Comparison of ENCODE assay signal across 1 cellular context in the genomic region with DNA sequence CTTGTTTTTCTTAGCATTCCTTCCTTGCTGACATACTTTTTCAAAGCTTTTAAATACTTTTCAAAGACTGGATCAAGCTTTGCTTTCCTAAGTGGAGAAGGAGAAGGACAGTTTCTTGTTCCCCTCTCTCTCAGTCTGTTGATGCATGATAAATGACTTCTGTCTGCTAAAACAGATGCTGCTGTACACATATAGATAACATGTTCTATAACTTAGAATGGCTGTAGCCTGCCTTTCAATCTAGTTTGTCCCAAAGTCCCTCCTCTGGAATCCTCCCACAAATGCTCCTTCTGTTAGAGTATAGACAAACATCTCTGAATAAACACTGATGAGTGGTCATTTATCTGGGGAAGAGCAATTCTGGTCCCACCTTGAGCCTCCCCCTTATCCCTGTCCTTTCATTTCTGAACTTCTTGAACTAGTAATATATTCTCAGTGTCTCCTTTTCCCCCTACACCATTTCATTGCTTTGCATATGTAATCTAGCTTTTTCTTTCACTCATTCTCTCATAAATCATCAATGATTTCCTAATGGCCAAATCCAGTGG.
A peak's percentile ranks its signal among the peaks of the same experiment; 100 is the strongest.
TF ChIP-seq lines count a peak whose summit lies in the region.

No MANE protein-coding gene starts in this region.

TF ChIP-seq in K562, 482 proteins besides CTCF, POLR2A, EP300 and RAD21 (continued from another document and continues in another):
- TF ChIP-seq, protein P1, sequence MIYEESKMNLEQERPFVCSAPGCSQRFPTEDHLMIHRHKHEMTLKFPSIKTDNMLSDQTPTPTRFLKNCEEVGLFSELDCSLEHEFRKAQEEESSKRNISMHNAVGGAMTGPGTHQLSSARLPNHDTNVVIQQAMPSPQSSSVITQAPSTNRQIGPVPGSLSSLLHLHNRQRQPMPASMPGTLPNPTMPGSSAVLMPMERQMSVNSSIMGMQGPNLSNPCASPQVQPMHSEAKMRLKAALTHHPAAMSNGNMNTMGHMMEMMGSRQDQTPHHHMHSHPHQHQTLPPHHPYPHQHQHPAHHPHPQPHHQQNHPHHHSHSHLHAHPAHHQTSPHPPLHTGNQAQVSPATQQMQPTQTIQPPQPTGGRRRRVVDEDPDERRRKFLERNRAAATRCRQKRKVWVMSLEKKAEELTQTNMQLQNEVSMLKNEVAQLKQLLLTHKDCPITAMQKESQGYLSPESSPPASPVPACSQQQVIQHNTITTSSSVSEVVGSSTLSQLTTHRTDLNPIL (CRISPR knock-in tag; IDR thresholded peaks at IDR 0.05), result no peak
- TF ChIP-seq SMARCC2 (IDR thresholded peaks at IDR 0.05; ENCODE audit: low read depth), result peak; percentile 91
- TF ChIP-seq TEAD4 (IDR thresholded peaks at IDR 0.05; ENCODE audit: low read length), result peak; percentile 99
- no peak for TF ChIP-seq TEAD4 (CRISPR knock-in tag; IDR thresholded peaks at IDR 0.05; ENCODE audit: borderline replicate concordance)
- TF ChIP-seq ZNF274 (IDR thresholded peaks at IDR 0.05; ENCODE audit: borderline replicate concordance, low read depth, low read length), result peak; percentile 56; the same call in 1 of the 2 replicates
- TF ChIP-seq, protein P2, sequence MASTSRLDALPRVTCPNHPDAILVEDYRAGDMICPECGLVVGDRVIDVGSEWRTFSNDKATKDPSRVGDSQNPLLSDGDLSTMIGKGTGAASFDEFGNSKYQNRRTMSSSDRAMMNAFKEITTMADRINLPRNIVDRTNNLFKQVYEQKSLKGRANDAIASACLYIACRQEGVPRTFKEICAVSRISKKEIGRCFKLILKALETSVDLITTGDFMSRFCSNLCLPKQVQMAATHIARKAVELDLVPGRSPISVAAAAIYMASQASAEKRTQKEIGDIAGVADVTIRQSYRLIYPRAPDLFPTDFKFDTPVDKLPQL (IDR thresholded peaks at IDR 0.05; ENCODE audit: extremely low read depth, insufficient read length), result no peak
- TF ChIP-seq ZNF644 (tag; IDR thresholded peaks at IDR 0.05; ENCODE audit: low read depth), result 0 out of 2 replicates have a peak, but pooled peaks have one; percentile 31
- TF ChIP-seq TAL1 (IDR thresholded peaks at IDR 0.05), result peak; percentile 98
- TF ChIP-seq ZNF212 (CRISPR knock-in tag; IDR thresholded peaks at IDR 0.05), result no peak
- TF ChIP-seq NR1H2 (CRISPR knock-in tag; IDR thresholded peaks at IDR 0.05), result no peak
- TF ChIP-seq SMARCB1 (IDR thresholded peaks at IDR 0.05; ENCODE audit: insufficient read length, low read depth), result peak; percentile 52
- no peak for TF ChIP-seq SP2 (IDR thresholded peaks at IDR 0.05; ENCODE audit: extremely low read depth, low read depth, low read length, poor library complexity, severe bottlenecking)
- TF ChIP-seq, protein P3, sequence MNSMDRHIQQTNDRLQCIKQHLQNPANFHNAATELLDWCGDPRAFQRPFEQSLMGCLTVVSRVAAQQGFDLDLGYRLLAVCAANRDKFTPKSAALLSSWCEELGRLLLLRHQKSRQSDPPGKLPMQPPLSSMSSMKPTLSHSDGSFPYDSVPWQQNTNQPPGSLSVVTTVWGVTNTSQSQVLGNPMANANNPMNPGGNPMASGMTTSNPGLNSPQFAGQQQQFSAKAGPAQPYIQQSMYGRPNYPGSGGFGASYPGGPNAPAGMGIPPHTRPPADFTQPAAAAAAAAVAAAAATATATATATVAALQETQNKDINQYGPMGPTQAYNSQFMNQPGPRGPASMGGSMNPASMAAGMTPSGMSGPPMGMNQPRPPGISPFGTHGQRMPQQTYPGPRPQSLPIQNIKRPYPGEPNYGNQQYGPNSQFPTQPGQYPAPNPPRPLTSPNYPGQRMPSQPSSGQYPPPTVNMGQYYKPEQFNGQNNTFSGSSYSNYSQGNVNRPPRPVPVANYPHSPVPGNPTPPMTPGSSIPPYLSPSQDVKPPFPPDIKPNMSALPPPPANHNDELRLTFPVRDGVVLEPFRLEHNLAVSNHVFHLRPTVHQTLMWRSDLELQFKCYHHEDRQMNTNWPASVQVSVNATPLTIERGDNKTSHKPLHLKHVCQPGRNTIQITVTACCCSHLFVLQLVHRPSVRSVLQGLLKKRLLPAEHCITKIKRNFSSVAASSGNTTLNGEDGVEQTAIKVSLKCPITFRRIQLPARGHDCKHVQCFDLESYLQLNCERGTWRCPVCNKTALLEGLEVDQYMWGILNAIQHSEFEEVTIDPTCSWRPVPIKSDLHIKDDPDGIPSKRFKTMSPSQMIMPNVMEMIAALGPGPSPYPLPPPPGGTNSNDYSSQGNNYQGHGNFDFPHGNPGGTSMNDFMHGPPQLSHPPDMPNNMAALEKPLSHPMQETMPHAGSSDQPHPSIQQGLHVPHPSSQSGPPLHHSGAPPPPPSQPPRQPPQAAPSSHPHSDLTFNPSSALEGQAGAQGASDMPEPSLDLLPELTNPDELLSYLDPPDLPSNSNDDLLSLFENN (IDR thresholded peaks at IDR 0.05; ENCODE audit: low read depth in 2 of 2, low read length in 2 of 2), result peak in 1 of 2 experiments; percentile 86; a peak in 2 of 4 replicates
- TF ChIP-seq ZFP1 (CRISPR knock-in tag; IDR thresholded peaks at IDR 0.05), result no peak
- TF ChIP-seq SMARCE1 (IDR thresholded peaks at IDR 0.05), result peak; percentile 96
- peak; percentile 56 for TF ChIP-seq CXXC5 (CRISPR knock-in tag; IDR thresholded peaks at IDR 0.05)
- TF ChIP-seq TCF3 (CRISPR knock-in tag; IDR thresholded peaks at IDR 0.05), result peak; percentile 97
- peak; percentile 93 for TF ChIP-seq HDAC3 (IDR thresholded peaks at IDR 0.05; ENCODE audit: borderline replicate concordance, partially characterized antibody)
- TF ChIP-seq, protein P4, sequence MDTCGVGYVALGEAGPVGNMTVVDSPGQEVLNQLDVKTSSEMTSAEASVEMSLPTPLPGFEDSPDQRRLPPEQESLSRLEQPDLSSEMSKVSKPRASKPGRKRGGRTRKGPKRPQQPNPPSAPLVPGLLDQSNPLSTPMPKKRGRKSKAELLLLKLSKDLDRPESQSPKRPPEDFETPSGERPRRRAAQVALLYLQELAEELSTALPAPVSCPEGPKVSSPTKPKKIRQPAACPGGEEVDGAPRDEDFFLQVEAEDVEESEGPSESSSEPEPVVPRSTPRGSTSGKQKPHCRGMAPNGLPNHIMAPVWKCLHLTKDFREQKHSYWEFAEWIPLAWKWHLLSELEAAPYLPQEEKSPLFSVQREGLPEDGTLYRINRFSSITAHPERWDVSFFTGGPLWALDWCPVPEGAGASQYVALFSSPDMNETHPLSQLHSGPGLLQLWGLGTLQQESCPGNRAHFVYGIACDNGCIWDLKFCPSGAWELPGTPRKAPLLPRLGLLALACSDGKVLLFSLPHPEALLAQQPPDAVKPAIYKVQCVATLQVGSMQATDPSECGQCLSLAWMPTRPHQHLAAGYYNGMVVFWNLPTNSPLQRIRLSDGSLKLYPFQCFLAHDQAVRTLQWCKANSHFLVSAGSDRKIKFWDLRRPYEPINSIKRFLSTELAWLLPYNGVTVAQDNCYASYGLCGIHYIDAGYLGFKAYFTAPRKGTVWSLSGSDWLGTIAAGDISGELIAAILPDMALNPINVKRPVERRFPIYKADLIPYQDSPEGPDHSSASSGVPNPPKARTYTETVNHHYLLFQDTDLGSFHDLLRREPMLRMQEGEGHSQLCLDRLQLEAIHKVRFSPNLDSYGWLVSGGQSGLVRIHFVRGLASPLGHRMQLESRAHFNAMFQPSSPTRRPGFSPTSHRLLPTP (IDR thresholded peaks at IDR 0.05; ENCODE audit: borderline replicate concordance, extremely low read depth, insufficient read length), result no peak
- 0 out of 4 replicates have a peak, but pooled peaks of 1 of the 2 experiments have one; percentile 8 for TF ChIP-seq TEAD1 (CRISPR knock-in tag; IDR thresholded peaks at IDR 0.05)
- no peak for TF ChIP-seq KAT2B (IDR thresholded peaks at IDR 0.05; ENCODE audit: low read depth, low read length)
- no peak for TF ChIP-seq GABPB1 (CRISPR knock-in tag; IDR thresholded peaks at IDR 0.05)
- peak; percentile 95 for TF ChIP-seq CTBP1 (IDR thresholded peaks at IDR 0.05; ENCODE audit: borderline replicate concordance)
- TF ChIP-seq, protein P5, sequence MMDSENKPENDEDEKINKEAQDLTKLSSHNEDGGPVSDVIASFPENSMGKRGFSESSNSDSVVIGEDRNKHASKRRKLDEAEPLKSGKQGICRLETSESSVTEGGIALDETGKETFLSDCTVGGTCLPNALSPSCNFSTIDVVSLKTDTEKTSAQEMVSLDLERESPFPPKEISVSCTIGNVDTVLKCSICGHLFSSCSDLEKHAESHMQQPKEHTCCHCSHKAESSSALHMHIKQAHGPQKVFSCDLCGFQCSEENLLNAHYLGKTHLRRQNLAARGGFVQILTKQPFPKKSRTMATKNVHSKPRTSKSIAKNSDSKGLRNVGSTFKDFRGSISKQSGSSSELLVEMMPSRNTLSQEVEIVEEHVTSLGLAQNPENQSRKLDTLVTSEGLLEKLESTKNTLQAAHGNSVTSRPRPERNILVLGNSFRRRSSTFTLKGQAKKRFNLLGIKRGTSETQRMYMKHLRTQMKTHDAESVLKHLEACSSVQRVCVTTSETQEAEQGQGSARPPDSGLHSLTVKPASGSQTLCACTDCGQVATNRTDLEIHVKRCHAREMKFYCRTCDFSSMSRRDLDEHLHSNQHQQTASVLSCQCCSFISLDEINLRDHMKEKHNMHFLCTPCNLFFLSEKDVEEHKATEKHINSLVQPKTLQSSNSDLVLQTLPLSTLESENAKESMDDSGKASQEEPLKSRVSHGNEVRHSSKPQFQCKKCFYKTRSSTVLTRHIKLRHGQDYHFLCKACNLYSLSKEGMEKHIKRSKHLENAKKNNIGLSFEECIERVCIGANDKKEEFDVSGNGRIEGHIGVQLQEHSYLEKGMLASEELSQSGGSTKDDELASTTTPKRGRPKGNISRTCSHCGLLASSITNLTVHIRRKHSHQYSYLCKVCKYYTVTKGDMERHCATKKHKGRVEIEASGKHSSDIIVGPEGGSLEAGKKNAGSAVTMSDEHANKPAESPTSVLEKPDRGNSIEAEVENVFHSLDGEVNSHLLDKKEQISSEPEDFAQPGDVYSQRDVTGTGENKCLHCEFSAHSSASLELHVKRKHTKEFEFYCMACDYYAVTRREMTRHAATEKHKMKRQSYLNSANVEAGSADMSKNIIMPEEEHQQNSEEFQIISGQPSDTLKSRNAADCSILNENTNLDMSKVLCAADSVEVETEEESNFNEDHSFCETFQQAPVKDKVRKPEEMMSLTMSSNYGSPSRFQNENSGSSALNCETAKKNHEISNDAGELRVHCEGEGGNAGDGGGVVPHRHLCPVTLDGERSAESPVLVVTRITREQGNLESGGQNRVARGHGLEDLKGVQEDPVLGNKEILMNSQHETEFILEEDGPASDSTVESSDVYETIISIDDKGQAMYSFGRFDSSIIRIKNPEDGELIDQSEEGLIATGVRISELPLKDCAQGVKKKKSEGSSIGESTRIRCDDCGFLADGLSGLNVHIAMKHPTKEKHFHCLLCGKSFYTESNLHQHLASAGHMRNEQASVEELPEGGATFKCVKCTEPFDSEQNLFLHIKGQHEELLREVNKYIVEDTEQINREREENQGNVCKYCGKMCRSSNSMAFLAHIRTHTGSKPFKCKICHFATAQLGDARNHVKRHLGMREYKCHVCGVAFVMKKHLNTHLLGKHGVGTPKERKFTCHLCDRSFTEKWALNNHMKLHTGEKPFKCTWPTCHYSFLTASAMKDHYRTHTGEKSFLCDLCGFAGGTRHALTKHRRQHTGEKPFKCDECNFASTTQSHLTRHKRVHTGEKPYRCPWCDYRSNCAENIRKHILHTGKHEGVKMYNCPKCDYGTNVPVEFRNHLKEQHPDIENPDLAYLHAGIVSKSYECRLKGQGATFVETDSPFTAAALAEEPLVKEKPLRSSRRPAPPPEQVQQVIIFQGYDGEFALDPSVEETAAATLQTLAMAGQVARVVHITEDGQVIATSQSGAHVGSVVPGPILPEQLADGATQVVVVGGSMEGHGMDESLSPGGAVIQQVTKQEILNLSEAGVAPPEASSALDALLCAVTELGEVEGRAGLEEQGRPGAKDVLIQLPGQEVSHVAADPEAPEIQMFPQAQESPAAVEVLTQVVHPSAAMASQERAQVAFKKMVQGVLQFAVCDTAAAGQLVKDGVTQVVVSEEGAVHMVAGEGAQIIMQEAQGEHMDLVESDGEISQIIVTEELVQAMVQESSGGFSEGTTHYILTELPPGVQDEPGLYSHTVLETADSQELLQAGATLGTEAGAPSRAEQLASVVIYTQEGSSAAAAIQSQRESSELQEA (IDR thresholded peaks at IDR 0.05; ENCODE audit: low read depth), result no peak
- TF ChIP-seq, protein P6, sequence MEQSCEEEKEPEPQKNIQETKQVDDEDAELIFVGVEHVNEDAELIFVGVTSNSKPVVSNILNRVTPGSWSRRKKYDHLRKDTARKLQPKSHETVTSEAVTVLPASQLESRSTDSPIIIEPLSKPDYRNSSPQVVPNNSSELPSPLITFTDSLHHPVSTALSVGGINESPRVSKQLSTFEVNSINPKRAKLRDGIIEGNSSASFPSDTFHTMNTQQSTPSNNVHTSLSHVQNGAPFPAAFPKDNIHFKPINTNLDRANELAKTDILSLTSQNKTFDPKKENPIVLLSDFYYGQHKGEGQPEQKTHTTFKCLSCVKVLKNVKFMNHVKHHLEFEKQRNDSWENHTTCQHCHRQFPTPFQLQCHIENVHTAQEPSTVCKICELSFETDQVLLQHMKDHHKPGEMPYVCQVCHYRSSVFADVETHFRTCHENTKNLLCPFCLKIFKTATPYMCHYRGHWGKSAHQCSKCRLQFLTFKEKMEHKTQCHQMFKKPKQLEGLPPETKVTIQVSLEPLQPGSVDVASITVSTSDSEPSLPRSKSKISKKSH (CRISPR knock-in tag; IDR thresholded peaks at IDR 0.05), result no peak
- TF ChIP-seq PML (IDR thresholded peaks at IDR 0.05; ENCODE audit: low read length), result peak; percentile 97
- TF ChIP-seq, protein P7, sequence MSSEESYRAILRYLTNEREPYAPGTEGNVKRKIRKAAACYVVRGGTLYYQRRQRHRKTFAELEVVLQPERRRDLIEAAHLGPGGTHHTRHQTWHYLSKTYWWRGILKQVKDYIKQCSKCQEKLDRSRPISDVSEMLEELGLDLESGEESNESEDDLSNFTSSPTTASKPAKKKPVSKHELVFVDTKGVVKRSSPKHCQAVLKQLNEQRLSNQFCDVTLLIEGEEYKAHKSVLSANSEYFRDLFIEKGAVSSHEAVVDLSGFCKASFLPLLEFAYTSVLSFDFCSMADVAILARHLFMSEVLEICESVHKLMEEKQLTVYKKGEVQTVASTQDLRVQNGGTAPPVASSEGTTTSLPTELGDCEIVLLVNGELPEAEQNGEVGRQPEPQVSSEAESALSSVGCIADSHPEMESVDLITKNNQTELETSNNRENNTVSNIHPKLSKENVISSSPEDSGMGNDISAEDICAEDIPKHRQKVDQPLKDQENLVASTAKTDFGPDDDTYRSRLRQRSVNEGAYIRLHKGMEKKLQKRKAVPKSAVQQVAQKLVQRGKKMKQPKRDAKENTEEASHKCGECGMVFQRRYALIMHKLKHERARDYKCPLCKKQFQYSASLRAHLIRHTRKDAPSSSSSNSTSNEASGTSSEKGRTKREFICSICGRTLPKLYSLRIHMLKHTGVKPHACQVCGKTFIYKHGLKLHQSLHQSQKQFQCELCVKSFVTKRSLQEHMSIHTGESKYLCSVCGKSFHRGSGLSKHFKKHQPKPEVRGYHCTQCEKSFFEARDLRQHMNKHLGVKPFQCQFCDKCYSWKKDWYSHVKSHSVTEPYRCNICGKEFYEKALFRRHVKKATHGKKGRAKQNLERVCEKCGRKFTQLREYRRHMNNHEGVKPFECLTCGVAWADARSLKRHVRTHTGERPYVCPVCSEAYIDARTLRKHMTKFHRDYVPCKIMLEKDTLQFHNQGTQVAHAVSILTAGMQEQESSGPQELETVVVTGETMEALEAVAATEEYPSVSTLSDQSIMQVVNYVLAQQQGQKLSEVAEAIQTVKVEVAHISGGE (CRISPR knock-in tag; IDR thresholded peaks at IDR 0.05), result peak in 1 of 3 experiments; percentile 83; a peak in 2 of 6 replicates
- TF ChIP-seq NFXL1 (CRISPR knock-in tag; IDR thresholded peaks at IDR 0.05), result no peak
